8 cellular contexts compared by ENCODE assay signal in genomic region chr7:90244909-90245841, GRCh38. TPM values are rescaled to one million over a fixed set of nuclear protein-coding genes. Genes with fewer than 3 reads are reported as not detected.
DNase-seq lines count a peak whose midpoint lies in the region; ATAC-seq, FAIRE-seq and TF ChIP-seq lines count a peak whose summit lies in the region.

Gene CFAP69 (plus strand): TSS chr7:90245174. CDS start chr7:90245425, 251 bp downstream.

- H3K4me2 ChIP-seq in endothelial cell of umbilical vein (ENCODE audit: insufficient read depth, low read length) = peak within 1 kb of the TSS; percentile 60

- no peaks in the 10 kb centered on the region for H3K79me2 ChIP-seq in endothelial cell of umbilical vein (ENCODE audit: control insufficient read depth, insufficient read depth, low read length)

- peak; percentile 4 to 49 for TF ChIP-seq CTCF in endothelial cell of umbilical vein (IDR thresholded peaks at IDR 0.05; ENCODE audit: extremely low read depth in 1 of 2, insufficient read depth in 1 of 2, low read depth in 1 of 2, low read length in 2 of 2)

- CTCF ChIA-PET in endothelial cell of umbilical vein (lab: Charles Lee) = interaction anchor here (1.0 to 2.1 kb wide), 7 partner anchors 34 to 183 kb away, joined by 3 to 7 read pairs (median 4); partner anchors contain the start of genes STEAP1 and STEAP2

- no peaks in the 10 kb centered on the region for H3K36me3 ChIP-seq in endothelial cell of umbilical vein (ENCODE audit: control insufficient read depth in 2 of 2, extremely low read depth in 1 of 2, insufficient read depth in 2 of 2, low read length in 2 of 2)

- DNase-seq in COLO829 (ENCODE audit: low spot score) (peak; percentile 94), NOMO-1 treated with DMSO at 0.1 percent for 48 hours (lab: John Stamatoyannopoulos, UW; ENCODE audit: unreplicated experiment) (peak; percentile 92), endothelial cell of umbilical vein (ENCODE audit: low read depth, low spot score) (peak; percentile 86), midbrain (lab: John Stamatoyannopoulos, UW) (peak; percentile 89)
- DNase-seq in activated CD8-positive, alpha-beta memory T cell treated with anti-CD3 and anti-CD28 coated beads, Interleukin-2, amount 50 U/mL, for 24 hours (ENCODE audit: extremely low read depth) = peak; percentile 63
- peak; percentile 74 for DNase-seq in stimulated activated CD8-positive, alpha-beta memory T cell treated with anti-CD3 and anti-CD28 coated beads, Interleukin-15, amount 100 ng/mL, for 24 hours (ENCODE audit: low read depth)

- H3K4me3 ChIP-seq in endothelial cell of umbilical vein (replicated peaks in 1 of 3; ENCODE audit: insufficient read depth in 1 of 3, low read depth in 1 of 3, low read length in 3 of 3) = peak within 1 kb of the TSS; percentile 45 to 74 (median 57)

- BruUV-seq in endothelial cell of umbilical vein (replicated peaks; lab: Mats Ljungman, UMichigan) = no TSS peak

- peak within 1 kb of the TSS; percentile 13 for H3K27ac ChIP-seq in endothelial cell of umbilical vein (ENCODE audit: insufficient read depth, low read depth, low read length)

- H3K4me1 ChIP-seq in endothelial cell of umbilical vein (ENCODE audit: control insufficient read depth, extremely low read depth, insufficient read depth, low read length) = peaks cover 9% of the 10 kb centered on the region

- no peaks in the 10 kb centered on the region for H3K9me1 ChIP-seq in endothelial cell of umbilical vein (replicated peaks; ENCODE audit: control insufficient read depth, extremely low read depth, insufficient read depth, low read length)

- POLR2A ChIA-PET in endothelial cell of umbilical vein (lab: Charles Lee) = no interaction called here

- H2AFZ ChIP-seq in endothelial cell of umbilical vein (ENCODE audit: low read depth, low read length) = peak within 1 kb of the TSS; percentile 92

- dilution Hi-C loops in endothelial cell of umbilical vein (cut with MboI; ENCODE audit: extremely low pct_ligation_motif_present, low sequenced_read_pairs) = no loop called here

- no peaks in the 10 kb centered on the region for H3K27me3 ChIP-seq in endothelial cell of umbilical vein (ENCODE audit: control insufficient read depth in 2 of 2, insufficient read depth in 2 of 2, low read length in 2 of 2)

- peak within 1 kb of the TSS; percentile 65 for H3K9ac ChIP-seq in endothelial cell of umbilical vein (replicated peaks; ENCODE audit: extremely low read depth, insufficient read depth, low read length)

- intact Hi-C loops in endothelial cell of umbilical vein (cut with micrococcal nuclease) = loop anchor here (1.0 to 2.0 kb wide), 3 partner anchors 34 to 91 kb away; partner anchors contain the start of genes STEAP1 and STEAP2

- no peak for TF ChIP-seq POLR2A in endothelial cell of umbilical vein (IDR thresholded peaks at IDR 0.05; ENCODE audit: low read depth, low read length)

- H3K9me3 ChIP-seq in endothelial cell of umbilical vein (replicated peaks; ENCODE audit: control insufficient read depth, insufficient read depth, low read length) = no peaks in the 10 kb centered on the region

- peak; percentile 78 for FAIRE-seq in endothelial cell of umbilical vein (lab: Jason Lieb, UNC)

- peak; percentile 57 for ATAC-seq in GM19463 (IDR thresholded peaks at IDR 0.05; ENCODE audit: unreplicated experiment)
- peak; percentile 76 for ATAC-seq in HG03575 (IDR thresholded peaks at IDR 0.05; ENCODE audit: extremely low read depth, insufficient number of reproducible peaks, low FRiP score, unreplicated experiment)

- H4K20me1 ChIP-seq in endothelial cell of umbilical vein (replicated peaks; ENCODE audit: control insufficient read depth, extremely low read depth, insufficient read depth, low read length) = no peaks in the 10 kb centered on the region

TF ChIP-seq in endothelial cell of umbilical vein, 7 proteins besides CTCF, POLR2A, EP300 and RAD21:
- TF ChIP-seq EZH2 (IDR thresholded peaks at IDR 0.05; ENCODE audit: borderline replicate concordance, low read depth, low read length, severe bottlenecking) (no peak), GATA2 (IDR thresholded peaks at IDR 0.05; ENCODE audit: insufficient read depth, insufficient read length, low read depth, low read length) (no peak), JUN (IDR thresholded peaks at IDR 0.05; ENCODE audit: borderline replicate concordance, insufficient read depth, insufficient read length, low read depth) (no peak), POLR2AphosphoS5 (IDR thresholded peaks at IDR 0.05; ENCODE audit: insufficient read depth, low read depth, low read length) (no peak), MYC (IDR thresholded peaks at IDR 0.05; ENCODE audit: low read depth, low read length) (no peak), MAX (IDR thresholded peaks at IDR 0.05; ENCODE audit: insufficient read depth, insufficient read length) (no peak), FOS (IDR thresholded peaks at IDR 0.05; ENCODE audit: borderline replicate concordance, insufficient read depth, low read length) (no peak)

RNA-seq across cellular contexts. Expression of gene CFAP69, which starts in this region (rescaled TPM):
- total RNA-seq in endothelial cell of umbilical vein = 2.9 and 4.4 TPM in 2 replicates
- 0.51 and 0.81 TPM in 2 replicates for polyA plus RNA-seq in endothelial cell of umbilical vein
- polyA plus RNA-seq in endothelial cell of umbilical vein (2011; cell fraction: cytosol; rRNA removed) = 0.35 and 0.51 TPM in 2 replicates
- polyA plus RNA-seq in endothelial cell of umbilical vein (2011; cell fraction: nucleus; rRNA removed) = 8.3 TPM in 2 replicates
- 1.1 and 2.1 TPM in 2 replicates for polyA plus RNA-seq in endothelial cell of umbilical vein (2012)
- 1.5 and 5.4 TPM in 2 replicates for polyA minus RNA-seq in endothelial cell of umbilical vein
- polyA minus RNA-seq in endothelial cell of umbilical vein (2011; cell fraction: cytosol; rRNA and poly(A)+ RNA removed) = 0.82 TPM
- 8.6 and 10.3 TPM in 2 replicates for polyA minus RNA-seq in endothelial cell of umbilical vein (2011; cell fraction: nucleus; rRNA and poly(A)+ RNA removed)

Comparison
In these comparisons a context has a peak if more than half of its experiments do, and no peak if none do; other contexts are left out.
1. Peak in every context shown above with its lines: DNase-seq, ATAC-seq, H3K4me3 ChIP-seq and H3K27ac ChIP-seq.